Comparison of ENCODE assay signal across 1 cellular context in the genomic region with DNA sequence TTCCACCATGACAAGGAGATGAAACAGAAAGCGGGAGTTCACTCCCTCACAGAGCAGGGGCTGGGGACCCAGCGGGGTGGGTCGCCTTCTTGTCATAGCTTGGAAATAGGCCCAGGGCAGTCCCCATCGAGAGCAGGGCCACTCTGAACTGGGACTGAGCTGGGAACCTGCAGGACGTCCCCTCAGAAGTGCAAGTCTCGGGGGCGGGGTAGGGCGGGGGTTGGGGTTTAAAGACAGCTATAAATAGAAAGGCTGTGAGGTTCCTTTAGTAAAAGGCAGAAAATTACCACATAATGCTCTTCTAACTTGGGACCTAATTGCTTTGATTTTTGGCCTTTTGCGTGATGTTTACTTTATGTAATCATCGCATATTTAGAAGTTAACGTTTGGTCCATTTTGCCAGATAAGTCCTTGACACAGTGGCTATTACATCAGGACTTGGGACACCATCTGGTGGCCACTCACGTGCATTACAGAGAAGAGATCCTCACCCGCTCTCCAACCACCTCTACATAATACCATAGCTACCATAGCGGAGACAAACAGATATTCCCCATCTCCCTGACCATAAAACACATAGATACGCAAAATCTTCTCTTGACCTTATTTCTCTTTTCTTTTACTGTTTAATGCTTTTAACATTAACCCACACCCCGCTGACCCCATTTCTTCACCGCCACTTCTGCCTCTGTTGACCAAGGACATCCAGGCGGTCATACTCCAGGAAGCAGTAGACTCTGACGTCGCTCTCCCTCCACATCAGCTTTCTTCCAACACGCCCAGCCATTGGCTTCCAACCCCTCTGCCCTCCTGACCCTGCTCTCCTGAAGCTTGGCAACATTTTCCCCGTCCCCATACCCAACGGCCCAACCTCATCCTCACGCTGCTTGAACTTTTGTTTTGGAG.
TF ChIP-seq lines count a peak whose summit lies in the region.

No MANE protein-coding gene starts in this region.

TF ChIP-seq in endothelial cell of umbilical vein, 7 proteins besides CTCF, POLR2A, EP300 and RAD21:
- no peak for TF ChIP-seq EZH2 (IDR thresholded peaks at IDR 0.05; ENCODE audit: borderline replicate concordance, low read depth, low read length, severe bottlenecking)
- no peak for TF ChIP-seq JUN (IDR thresholded peaks at IDR 0.05; ENCODE audit: borderline replicate concordance, insufficient read depth, insufficient read length, low read depth)
- no peak for TF ChIP-seq GATA2 (IDR thresholded peaks at IDR 0.05; ENCODE audit: insufficient read depth, insufficient read length, low read depth, low read length)
- no peak for TF ChIP-seq FOS (IDR thresholded peaks at IDR 0.05; ENCODE audit: borderline replicate concordance, insufficient read depth, low read length)
- TF ChIP-seq, protein P1, sequence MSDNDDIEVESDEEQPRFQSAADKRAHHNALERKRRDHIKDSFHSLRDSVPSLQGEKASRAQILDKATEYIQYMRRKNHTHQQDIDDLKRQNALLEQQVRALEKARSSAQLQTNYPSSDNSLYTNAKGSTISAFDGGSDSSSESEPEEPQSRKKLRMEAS (IDR thresholded peaks at IDR 0.05; ENCODE audit: insufficient read depth, insufficient read length) = no peak
- no peak for TF ChIP-seq MYC (IDR thresholded peaks at IDR 0.05; ENCODE audit: low read depth, low read length)
- TF ChIP-seq POLR2AphosphoS5 (IDR thresholded peaks at IDR 0.05; ENCODE audit: insufficient read depth, low read depth, low read length) = no peak
